ENCODE assay signal across 18 cellular contexts in the genomic region with DNA sequence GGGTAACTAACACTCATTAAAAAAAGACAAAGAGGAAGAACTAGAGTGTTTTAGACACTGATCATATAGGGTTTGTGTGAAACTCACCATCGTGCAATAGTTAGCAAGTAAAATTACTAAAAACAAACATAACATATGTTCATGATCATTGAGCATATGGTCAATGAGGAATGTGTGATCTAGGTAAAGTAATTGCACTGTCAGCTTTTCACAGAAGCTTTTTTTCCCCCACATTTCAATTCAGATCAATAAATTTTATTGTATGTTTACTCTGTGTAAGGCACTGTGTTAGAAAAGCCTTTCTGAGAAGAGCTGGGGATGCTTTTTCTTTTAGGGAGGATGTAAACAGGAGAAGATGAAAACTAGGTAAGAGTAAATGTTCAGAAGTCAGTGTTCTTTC.
DNase-seq lines count a peak whose midpoint lies in the region; ATAC-seq and TF ChIP-seq lines count a peak whose summit lies in the region.
"Had no signal": no experiment of that assay in that cellular context is flagged by ENCODE, and none has a peak within 500 bp of the region (broad histone marks: within the 10 kb centered on the region; RNA-seq: fewer than 3 reads in every experiment).

No MANE protein-coding gene starts in this region.

- H3K36me3 Mint-ChIP-seq in glutamatergic neuron (ENCODE audit: unreplicated experiment): no peaks in the 10 kb centered on the region
- H3K36me3 Mint-ChIP-seq: CD4-positive, CD25-positive, alpha-beta regulatory T cell; CD8-positive, alpha-beta T cell had no signal

- H3K4me3 Mint-ChIP-seq in glutamatergic neuron (ENCODE audit: unreplicated experiment): peak overlapping the region; percentile 14
- H3K4me3 Mint-ChIP-seq: B cell; CD4-positive, CD25-positive, alpha-beta regulatory T cell; CD8-positive, alpha-beta T cell; GM23338; H9 had no signal

- H4K8ac ChIP-seq in IMR-90 (ENCODE audit: low read depth in 2 of 2, low read length in 2 of 2): no peak overlapping the region

- ATAC-seq in IMR-90 (ENCODE audit: low read depth) (no peak), HG03135 (IDR thresholded peaks at IDR 0.05; ENCODE audit: unreplicated experiment) (no peak)
- ATAC-seq: CD8-positive, alpha-beta T cell; GM23338; HCT116 had no signal

- H2BK20ac ChIP-seq in IMR-90 (ENCODE audit: low read depth, low read length): no peak overlapping the region

- peaks cover 8% of the 10 kb centered on the region for H3K27me3 Mint-ChIP-seq in glutamatergic neuron (ENCODE audit: unreplicated experiment)
- H3K27me3 Mint-ChIP-seq: B cell; CD4-positive, CD25-positive, alpha-beta regulatory T cell had no signal

- H2AK9ac ChIP-seq in IMR-90 (replicated peaks; ENCODE audit: low read depth, low read length, poor library complexity): no peak overlapping the region

- no peak overlapping the region for H2AK5ac ChIP-seq in IMR-90 (ENCODE audit: low read depth, low read length)

- dilution Hi-C loops in IMR-90 (cut with HindIII; ENCODE audit: low sequenced_read_pairs, unreplicated experiment): no loop called here

- no peak overlapping the region for H3K18ac ChIP-seq in IMR-90 (ENCODE audit: low read depth, low read length)

- H3K36me3 ChIP-seq in IMR-90 (ENCODE audit: control insufficient read depth, insufficient read depth, low read length): no peaks in the 10 kb centered on the region
- H3K36me3 ChIP-seq: BLaER1 had no signal

- no peak for TF ChIP-seq POLR2A in IMR-90 (IDR thresholded peaks at IDR 0.05; ENCODE audit: low read depth, low read length)

- no peaks in the 10 kb centered on the region for H3K27me3 ChIP-seq in IMR-90 (ENCODE audit: control insufficient read depth, insufficient read depth, low read length)
- H3K27me3 ChIP-seq: BLaER1 had no signal

- H2BK15ac ChIP-seq in IMR-90 (ENCODE audit: low read depth, low read length): no peak overlapping the region

- in situ Hi-C loops in IMR-90 (cut with MboI; ENCODE audit: low sequenced_read_pairs): no loop called here

- POLR2A ChIA-PET in IMR-90 (lab: Charles Lee; ENCODE audit: unreplicated experiment): no interaction called here

- H3K4me2 ChIP-seq in IMR-90 (ENCODE audit: low read depth, low read length): no peak overlapping the region
- H3K4me2 ChIP-seq: BLaER1, GM23338 had no signal

- no peak overlapping the region for H4K5ac ChIP-seq in IMR-90 (ENCODE audit: low read depth, low read length)

- H3K4me3 ChIP-seq in IMR-90 (ENCODE audit: insufficient read depth, low read depth, low read length): no peak overlapping the region
- H3K4me3 ChIP-seq: BLaER1, GM23338 had no signal

- peak overlapping the region; percentile 88 for H3K27ac Mint-ChIP-seq in glutamatergic neuron (ENCODE audit: unreplicated experiment)
- H3K27ac Mint-ChIP-seq: B cell; CD4-positive, CD25-positive, alpha-beta regulatory T cell; CD8-positive, alpha-beta T cell; GM23338; H9 had no signal

- H3K14ac ChIP-seq in IMR-90 (replicated peaks; ENCODE audit: low read depth, low read length): no peak overlapping the region

- H3K4ac ChIP-seq in IMR-90 (ENCODE audit: low read depth, low read length): no peak overlapping the region

- no peak overlapping the region for H4K91ac ChIP-seq in IMR-90 (ENCODE audit: insufficient read depth, low read depth, low read length)

- H3K4me1 ChIP-seq in IMR-90 (ENCODE audit: control insufficient read depth, insufficient read depth, low read length): no peaks in the 10 kb centered on the region
- H3K4me1 ChIP-seq: BLaER1, Caco-2 had no signal

- no peak overlapping the region for H3K27ac ChIP-seq in IMR-90 (ENCODE audit: insufficient read depth, low read length)
- H3K27ac ChIP-seq: BLaER1, C4-2B had no signal

- peaks cover 5% of the 10 kb centered on the region for H3K9me3 Mint-ChIP-seq in glutamatergic neuron (ENCODE audit: unreplicated experiment)
- H3K9me3 Mint-ChIP-seq: GM23338, H9 had no signal

- no peak overlapping the region for H3K23ac ChIP-seq in IMR-90 (ENCODE audit: low read depth, low read length)

- TF ChIP-seq CTCF in IMR-90 (conservative IDR thresholded peaks at IDR 0.05; ENCODE audit: low read depth, low read length) (no peak), glutamatergic neuron (IDR thresholded peaks at IDR 0.05; ENCODE audit: partially characterized antibody, unreplicated experiment) (no peak)

- no peak overlapping the region for H2AFZ ChIP-seq in IMR-90 (replicated peaks; ENCODE audit: low read length, poor library complexity)
- H2AFZ ChIP-seq: GM23338 had no signal

- no peak overlapping the region for H3K56ac ChIP-seq in IMR-90 (ENCODE audit: extremely low read depth, insufficient read depth, low read length)

- TF ChIP-seq RAD21 in IMR-90 (IDR thresholded peaks at IDR 0.05; ENCODE audit: low read length): no peak

- CTCF ChIA-PET in IMR-90 (lab: Yijun Ruan, JAX): interaction anchor here (0.6 kb wide), 1 partner anchor 128 kb away, joined by 5 read pairs; no protein-coding TSS in a partner anchor

- no TSS peak for BruUV-seq in IMR-90 (replicated peaks; lab: Mats Ljungman, UMichigan)

- intact Hi-C loops in IMR-90 (cut with micrococcal nuclease): no loop called here

- DNase-seq in NCI-H446 treated with DMSO at 0.1 percent for 48 hours (lab: John Stamatoyannopoulos, UW) (peak; percentile 10), NCI-H446 (lab: John Stamatoyannopoulos, UW) (no peak), IMR-90 (no peak), glutamatergic neuron (no peak), NCI-H1092 (lab: John Stamatoyannopoulos, UW) (no peak)
- DNase-seq: Caco-2; CD4-positive, CD25-positive, alpha-beta regulatory T cell; CD8-positive, alpha-beta T cell; DMS53; DMS79 treated with DMSO at 0.1 percent for 48 hours; GF-D8; H9 had no signal

- H3K4me1 Mint-ChIP-seq in glutamatergic neuron (ENCODE audit: low read depth, unreplicated experiment): peaks cover 48% of the 10 kb centered on the region
- H3K4me1 Mint-ChIP-seq: B cell; CD4-positive, CD25-positive, alpha-beta regulatory T cell; GM23338; H9 had no signal

- no peaks in the 10 kb centered on the region for H4K20me1 ChIP-seq in IMR-90 (ENCODE audit: insufficient read depth, low read length)
- H4K20me1 ChIP-seq: BLaER1 had no signal

- no peak overlapping the region for H2BK120ac ChIP-seq in IMR-90 (ENCODE audit: low read depth, low read length)

- no peak overlapping the region for H2BK5ac ChIP-seq in IMR-90 (ENCODE audit: low read depth, low read length, poor library complexity, severe bottlenecking)

- H3K9me3 ChIP-seq in IMR-90 (ENCODE audit: control insufficient read depth, insufficient read depth, low read length): peaks cover 2% of the 10 kb centered on the region; the same call in 1 of the 2 replicates
- H3K9me3 ChIP-seq: BLaER1, Caco-2 had no signal

- no CpG with 5 or more reads among the region's 1 CpG for WGBS in IMR-90 (ENCODE audit: extremely low coverage in 2 of 2, insufficient read length in 1 of 2), 2 experiments

- no peaks in the 10 kb centered on the region for H3K79me1 ChIP-seq in IMR-90 (ENCODE audit: low read depth in 1 of 2, low read length in 2 of 2)

- H3K9ac ChIP-seq in IMR-90 (ENCODE audit: low read depth, low read length): no peak overlapping the region
- H3K9ac ChIP-seq: BLaER1 had no signal

- H3K9me1 ChIP-seq in IMR-90 (ENCODE audit: insufficient read depth, low read length): no peaks in the 10 kb centered on the region

TF ChIP-seq in IMR-90, 13 proteins besides CTCF, POLR2A, EP300 and RAD21:
- TF ChIP-seq RFX5 (IDR thresholded peaks at IDR 0.05; ENCODE audit: low read depth, low read length) (no peak), MAFK (IDR thresholded peaks at IDR 0.05; ENCODE audit: low read depth, low read length) (peak; percentile 77)
